In the genomic region with DNA sequence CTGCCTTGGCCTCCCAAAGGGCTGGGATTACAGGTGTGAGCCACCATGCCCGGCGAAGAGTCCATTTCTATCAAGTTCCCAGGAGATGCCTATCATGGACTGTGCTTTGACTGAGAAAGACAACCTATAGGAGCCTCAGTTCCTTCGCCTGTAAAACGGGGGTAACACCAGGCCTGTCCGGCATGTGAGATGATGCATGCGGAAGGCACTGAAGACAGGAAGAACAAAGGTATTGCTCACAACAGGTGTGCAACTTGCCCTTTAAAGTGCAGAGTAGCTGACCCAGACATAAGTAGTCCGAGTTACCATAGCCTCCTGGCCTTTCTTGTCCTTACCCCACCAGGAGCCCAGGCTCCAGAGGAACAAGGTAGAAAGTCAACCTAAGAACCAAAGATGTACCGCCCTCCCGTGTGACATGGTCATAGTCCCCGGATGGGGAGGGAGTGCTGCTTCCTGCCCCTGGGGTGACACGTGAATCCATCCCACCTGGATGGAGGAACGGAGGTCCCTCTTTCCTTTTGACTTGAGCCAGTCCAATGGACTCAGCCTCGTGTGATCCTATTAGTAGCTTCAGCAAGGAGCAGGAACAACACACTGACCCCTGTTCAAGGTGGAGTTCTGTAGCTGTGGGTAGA, we compare ENCODE assay signal across 22 cellular contexts.
"Had no signal": no experiment of that assay in that cellular context is flagged by ENCODE, and none has a peak within 500 bp of the region (broad histone marks: within the 10 kb centered on the region; RNA-seq: fewer than 3 reads in every experiment).

No MANE protein-coding gene starts in this region.

- H3K36me3 ChIP-seq: ascending aorta, MG63, SJCRH30 had no signal

- DNase-seq: activated CD4-positive, alpha-beta memory T cell treated with anti-CD3 and anti-CD28 coated beads, Interleukin-2, amount 10 ng/mL, durations not matched to agents 7 days and 5 days; activated CD4-positive, alpha-beta T cell treated with anti-CD3 and anti-CD28 coated beads for 36 hours; activated CD4-positive, alpha-beta T cell treated with anti-CD3 and anti-CD28 coated beads, Interleukin-2, amount 50 U/mL, for 1 hour; activated naive CD4-positive, alpha-beta T cell; activated naive CD8-positive, alpha-beta T cell treated with anti-CD3 and anti-CD28 coated beads, Interleukin-2, amount 50 U/mL, for 24 hours; activated T-cell treated with anti-CD3 and anti-CD28 coated beads, Interleukin-2, amount 50 U/mL, for 72 hours; amniotic stem cell; body of pancreas; MG63; MV-4-11; NCI-H1417 treated with DMSO at 0.1 percent for 48 hours; NCI-H1694 treated with DMSO at 0.1 percent for 48 hours; NCI-H345; NCI-H510A; NCI-H526 treated with DMSO at 0.1 percent for 48 hours; RPMI8226; SJCRH30; SK-N-SH; T-helper 1 cell had no signal

- H3K27ac ChIP-seq: body of pancreas, SJCRH30, VCaP had no signal

- ATAC-seq: Right ventricle myocardium inferior had no signal

- H3K9ac ChIP-seq: SK-N-SH had no signal

- H3K4me3 ChIP-seq: ascending aorta, body of pancreas, MG63, SJCRH30 had no signal

- H3K4me1 ChIP-seq: SJCRH30 had no signal

- H3K9me3 ChIP-seq: ascending aorta, body of pancreas, MG63, SJCRH30, SK-N-SH had no signal

- H3K27me3 ChIP-seq: ascending aorta, body of pancreas, MG63, SJCRH30 had no signal

- H3K4me2 ChIP-seq: SK-N-SH had no signal
